ENCODE assay signal across 9 cellular contexts in genomic region chr19:18895038-18895827, GRCh38. TPM values are rescaled to one million over a fixed set of nuclear protein-coding genes. Genes with fewer than 3 reads are reported as not detected.
DNase-seq lines count a peak whose midpoint lies in the region; FAIRE-seq and TF ChIP-seq lines count a peak whose summit lies in the region.
"Had no signal": no experiment of that assay in that cellular context is flagged by ENCODE, and none has a peak within 500 bp of the region (broad histone marks: within the 10 kb centered on the region; RNA-seq: fewer than 3 reads in every experiment).

No MANE protein-coding gene starts in this region.

- H3K27me3 ChIP-seq in astrocyte (ENCODE audit: insufficient read depth, low read length) (peaks cover 7% of the 10 kb centered on the region), skeletal muscle tissue (ENCODE audit: control insufficient read depth in 3 of 3, insufficient read depth in 3 of 3, low read length in 3 of 3) (peaks cover 0 to 6% (median 3%) of the 10 kb centered on the region in 3 donors)

- H3K4me1 ChIP-seq in astrocyte (ENCODE audit: insufficient read depth, low read length) (peaks cover 9% of the 10 kb centered on the region), skeletal muscle tissue (ENCODE audit: control insufficient read depth in 3 of 3, insufficient read depth in 3 of 3, low read length in 3 of 3) (peaks cover 18 to 30% (median 25%) of the 10 kb centered on the region in 3 donors)

- no peaks in the 10 kb centered on the region for H3K9me3 ChIP-seq in astrocyte (ENCODE audit: insufficient read depth, low read depth, low read length)
- no peaks in the 10 kb centered on the region for H3K9me3 ChIP-seq in skeletal muscle tissue (ENCODE audit: control insufficient read depth in 3 of 3, low read length in 3 of 3)

- no peaks in the 10 kb centered on the region for H3K27me3 Mint-ChIP-seq in astrocyte (ENCODE audit: low read depth, unreplicated experiment)

- H3K4me3 Mint-ChIP-seq in astrocyte (ENCODE audit: unreplicated experiment) = peak overlapping the region; percentile 84

- H3K36me3 ChIP-seq in astrocyte (ENCODE audit: insufficient read depth, low read length) (no peaks in the 10 kb centered on the region), skeletal muscle tissue (ENCODE audit: control insufficient read depth in 3 of 3, insufficient read depth in 3 of 3, low read length in 3 of 3) (peaks cover 2 to 5% (median 3%) of the 10 kb centered on the region in 3 donors)

- H3K36me3 Mint-ChIP-seq in astrocyte (ENCODE audit: low read depth, unreplicated experiment) = peaks cover 5% of the 10 kb centered on the region
- H3K36me3 Mint-ChIP-seq: CD4-positive, CD25-positive, alpha-beta regulatory T cell had no signal

- no peak for TF ChIP-seq CTCF in astrocyte (IDR thresholded peaks at IDR 0.05; ENCODE audit: insufficient read depth, low read depth, low read length)

- no peaks in the 10 kb centered on the region for H3K9me3 Mint-ChIP-seq in astrocyte (ENCODE audit: unreplicated experiment)
- H3K9me3 Mint-ChIP-seq: CD4-positive, CD25-positive, alpha-beta regulatory T cell had no signal

- H3K4me3 ChIP-seq in astrocyte (ENCODE audit: insufficient read depth, low read depth, low read length) = peak overlapping the region; percentile 52
- H3K4me3 ChIP-seq in skeletal muscle tissue (ENCODE audit: low read length in 3 of 3) = peak overlapping the region; percentile 59 to 73 (median 68)

- H2AFZ ChIP-seq in astrocyte (ENCODE audit: low read depth, low read length) = peak overlapping the region; percentile 18

- H3K9ac ChIP-seq in astrocyte (ENCODE audit: low read length) (no peak overlapping the region), skeletal muscle tissue (ENCODE audit: low read depth in 1 of 3, low read length in 3 of 3) (peak overlapping the region; percentile 65 to 80 (median 68))

- peak overlapping the region; percentile 83 for H3K4me2 ChIP-seq in astrocyte (ENCODE audit: low read length)

- no peak overlapping the region for H3K27ac Mint-ChIP-seq in astrocyte (ENCODE audit: unreplicated experiment)
- H3K27ac Mint-ChIP-seq: CD4-positive, CD25-positive, alpha-beta regulatory T cell had no signal

- H4K20me1 ChIP-seq in astrocyte (ENCODE audit: insufficient read depth, low read length) = peaks cover 38% of the 10 kb centered on the region

- H3K27ac ChIP-seq in astrocyte (ENCODE audit: low read depth, low read length) = no peak overlapping the region
- H3K27ac ChIP-seq in skeletal muscle tissue (ENCODE audit: low read depth, low read length) = no peak overlapping the region

- DNase-seq in DMS53 (lab: John Stamatoyannopoulos, UW) (peak; percentile 69), DMS53 treated with DMSO at 0.1 percent for 48 hours (lab: John Stamatoyannopoulos, UW; ENCODE audit: unreplicated experiment) (no peak), NCI-H1105 (lab: John Stamatoyannopoulos, UW) (peak; percentile 10), astrocyte (ENCODE audit: low read depth) (no peak), hypothalamus (lab: John Stamatoyannopoulos, UW) (peak in 42 of 51 donors; percentile 33 to 97 (median 88))
- no peak for DNase-seq in activated CD4-positive, CD25-positive, alpha-beta regulatory T cell (lab: John Stamatoyannopoulos, UW)
- DNase-seq in activated CD8-positive, alpha-beta memory T cell treated with anti-CD3 and anti-CD28 coated beads for 24 hours = no peak
- DNase-seq: CD4-positive, CD25-positive, alpha-beta regulatory T cell had no signal

- H3K4me1 Mint-ChIP-seq in astrocyte (ENCODE audit: low read depth, unreplicated experiment) = peaks cover 2% of the 10 kb centered on the region

- H3K79me2 ChIP-seq in astrocyte (ENCODE audit: insufficient read depth, low read length) = no peaks in the 10 kb centered on the region

- FAIRE-seq in astrocyte (lab: Jason Lieb, UNC) = no peak

RNA-seq across cellular contexts. Expression of gene CERS1, which starts 0.7 kb away (rescaled TPM):
- total RNA-seq in astrocyte (4.9 and 6.8 TPM in 2 replicates), skeletal muscle tissue (17.7 TPM)
- total RNA-seq: CD4-positive, CD25-positive, alpha-beta regulatory T cell had no signal

RNA-seq across cellular contexts. Expression of gene COPE, which starts 24.0 kb away (rescaled TPM):
- total RNA-seq in astrocyte (265 and 298 TPM in 2 replicates), skeletal muscle tissue (67.8 TPM)

RNA-seq across cellular contexts. Expression of gene DDX49, which starts 24.3 kb away (rescaled TPM):
- total RNA-seq in astrocyte (61.2 and 68.3 TPM in 2 replicates), skeletal muscle tissue (35.0 TPM)

RNA-seq across cellular contexts. Expression of gene HOMER3, which starts 45.8 kb away (rescaled TPM):
- total RNA-seq in astrocyte (41.9 and 42.2 TPM in 2 replicates), skeletal muscle tissue (54.8 TPM)

Comparison
In these comparisons a context has a peak if more than half of its experiments do, and no peak if none do; other contexts are left out.
1. DNase-seq: peak in DMS53 (single experiment), NCI-H1105 (single experiment) and hypothalamus (42 of 51); none in DMS53 treated with DMSO at 0.1 percent for 48 hours (single experiment), astrocyte (single experiment), activated CD4-positive, CD25-positive, alpha-beta regulatory T cell (0 of 4) and activated CD8-positive, alpha-beta memory T cell treated with anti-CD3 and anti-CD28 coated beads for 24 hours (single experiment).